In the genomic region with DNA sequence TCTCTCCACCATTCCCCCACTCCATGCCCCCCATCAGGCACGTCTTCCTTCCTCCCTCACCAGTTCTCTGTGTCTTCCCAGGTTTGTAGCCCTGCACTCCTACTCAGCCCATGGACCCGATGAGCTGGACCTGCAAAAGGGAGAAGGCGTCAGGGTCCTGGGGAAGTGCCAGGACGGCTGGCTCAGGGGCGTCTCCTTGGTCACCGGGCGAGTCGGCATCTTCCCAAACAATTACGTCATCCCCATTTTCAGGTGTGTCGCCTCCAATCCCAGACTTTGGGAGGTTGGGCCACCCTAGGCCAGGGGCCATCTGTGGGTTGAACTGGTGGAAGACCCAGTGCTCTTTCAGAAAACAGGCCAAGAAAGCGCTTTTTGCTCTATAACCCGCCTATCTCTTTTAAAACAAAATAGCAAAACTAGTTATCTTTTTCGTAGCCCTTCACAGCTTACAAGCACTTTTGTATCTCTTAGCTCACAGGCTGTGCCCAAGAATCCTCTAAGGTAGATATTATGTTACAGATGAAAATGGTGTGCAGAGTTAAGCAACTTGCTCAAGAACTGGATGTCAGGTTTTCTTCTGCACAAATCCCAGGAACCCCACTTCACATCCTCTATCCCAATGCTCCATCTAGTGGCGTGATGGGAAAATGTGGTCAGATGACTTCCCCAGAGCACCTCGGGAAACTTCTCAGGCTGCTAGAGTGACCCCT, we compare ENCODE assay signal across 9 cellular contexts. TPM values are rescaled to one million over a fixed set of nuclear protein-coding genes. Genes with fewer than 3 reads are reported as not detected.
A peak's percentile ranks its signal among the peaks of the same experiment; 100 is the strongest.
DNase-seq lines count a peak whose midpoint lies in the region; ATAC-seq and TF ChIP-seq lines count a peak whose summit lies in the region.
"Had no signal": no experiment of that assay in that cellular context is flagged by ENCODE, and none has a peak within 500 bp of the region (broad histone marks: within the 10 kb centered on the region; RNA-seq: fewer than 3 reads in every experiment).

No MANE protein-coding gene starts in this region.

- H3K27me3 ChIP-seq in MG63, result no peaks in the 10 kb centered on the region
- no peaks in the 10 kb centered on the region for H3K27me3 ChIP-seq in RWPE2 (ENCODE audit: insufficient read depth, poor library complexity, severe bottlenecking)

- TF ChIP-seq CTCF in RWPE2 (IDR thresholded peaks at IDR 0.05; ENCODE audit: poor library complexity, severe bottlenecking) (peak; percentile 96), nephron progenitor cell (IDR thresholded peaks at IDR 0.05) (peak; percentile 73)

- H3K4me1 ChIP-seq in RWPE2 (ENCODE audit: insufficient read depth, poor library complexity, severe bottlenecking), result no peaks in the 10 kb centered on the region

- peak; percentile 83 for ATAC-seq in RWPE2 (ENCODE audit: low read depth)
- peak; percentile 78 for ATAC-seq in esophagus mucosa
- ATAC-seq in GM21515 (IDR thresholded peaks at IDR 0.05; ENCODE audit: unreplicated experiment), result no peak

- H3K9me3 ChIP-seq in MG63 (no peaks in the 10 kb centered on the region), RWPE2 (ENCODE audit: severe bottlenecking) (no peaks in the 10 kb centered on the region)

- H3K36me3 ChIP-seq in MG63, result no peaks in the 10 kb centered on the region
- H3K36me3 ChIP-seq in RWPE2 (ENCODE audit: low read depth), result peaks cover 21% of the 10 kb centered on the region

- H3K4me3 Mint-ChIP-seq in activated CD4-positive, alpha-beta memory T cell treated with anti-CD3 and anti-CD28 coated beads for 36 hours, result no peak overlapping the region
- no peak overlapping the region for H3K4me3 Mint-ChIP-seq in activated CD4-positive, alpha-beta memory T cell treated with anti-CD3 and anti-CD28 coated beads, Interleukin-2, amount 10 ng/mL, durations not matched to agents 7 days and 5 days
- H3K4me3 Mint-ChIP-seq in nephron progenitor cell, result no peak overlapping the region

- H3K27ac Mint-ChIP-seq in activated CD4-positive, alpha-beta memory T cell treated with anti-CD3 and anti-CD28 coated beads for 36 hours, result no peak overlapping the region
- no peak overlapping the region for H3K27ac Mint-ChIP-seq in activated CD4-positive, alpha-beta memory T cell treated with anti-CD3 and anti-CD28 coated beads, Interleukin-2, amount 10 ng/mL, durations not matched to agents 7 days and 5 days
- H3K27ac Mint-ChIP-seq in nephron progenitor cell, result peak overlapping the region; percentile 1

- no peak overlapping the region for H3K27ac ChIP-seq in RWPE2 (ENCODE audit: poor library complexity, severe bottlenecking)

- no peaks in the 10 kb centered on the region for H3K4me1 Mint-ChIP-seq in activated CD4-positive, alpha-beta memory T cell treated with anti-CD3 and anti-CD28 coated beads for 36 hours (ENCODE audit: low read depth)
- peaks cover 5% of the 10 kb centered on the region for H3K4me1 Mint-ChIP-seq in activated CD4-positive, alpha-beta memory T cell treated with anti-CD3 and anti-CD28 coated beads, Interleukin-2, amount 10 ng/mL, durations not matched to agents 7 days and 5 days
- peaks cover 24% of the 10 kb centered on the region for H3K4me1 Mint-ChIP-seq in nephron progenitor cell

- peak; percentile 33 for DNase-seq in activated CD4-positive, alpha-beta memory T cell treated with anti-CD3 and anti-CD28 coated beads for 36 hours
- no peak for DNase-seq in activated CD4-positive, alpha-beta memory T cell treated with anti-CD3 and anti-CD28 coated beads, Interleukin-2, amount 10 ng/mL, durations not matched to agents 7 days and 5 days
- DNase-seq in MG63, result peak; percentile 44
- DNase-seq in RWPE2 (ENCODE audit: low spot score), result no peak
- peak; percentile 65 for DNase-seq in nephron progenitor cell
- DNase-seq in activated CD8-positive, alpha-beta memory T cell treated with anti-CD3 and anti-CD28 coated beads, Interleukin-2, amount 50 U/mL, for 48 hours, result no peak

- CTCF ChIA-PET in activated CD4-positive, alpha-beta memory T cell treated with anti-CD3 and anti-CD28 coated beads for 36 hours (lab: Charles Lee), result interaction anchor here (1.0 to 2.1 kb wide), 2 partner anchors 224 to 352 kb away, joined by 5 to 8 read pairs; no protein-coding TSS in a partner anchor
- CTCF ChIA-PET in activated CD4-positive, alpha-beta memory T cell treated with anti-CD3 and anti-CD28 coated beads, Interleukin-2, amount 10 ng/mL, durations not matched to agents 7 days and 5 days (lab: Charles Lee), result interaction anchor here (1.3 to 2.6 kb wide), 2 partner anchors 8 to 368 kb away, joined by 4 to 9 read pairs; no protein-coding TSS in a partner anchor

- no peaks in the 10 kb centered on the region for H3K9me3 Mint-ChIP-seq in activated CD4-positive, alpha-beta memory T cell treated with anti-CD3 and anti-CD28 coated beads for 36 hours
- no peaks in the 10 kb centered on the region for H3K9me3 Mint-ChIP-seq in activated CD4-positive, alpha-beta memory T cell treated with anti-CD3 and anti-CD28 coated beads, Interleukin-2, amount 10 ng/mL, durations not matched to agents 7 days and 5 days
- no peaks in the 10 kb centered on the region for H3K9me3 Mint-ChIP-seq in nephron progenitor cell

- intact Hi-C loops in activated CD4-positive, alpha-beta memory T cell treated with anti-CD3 and anti-CD28 coated beads for 36 hours (cut with micrococcal nuclease), result loop anchor here (1.0 to 2.0 kb wide), 2 partner anchors 352 to 368 kb away; no protein-coding TSS in a partner anchor

- no peaks in the 10 kb centered on the region for H3K36me3 Mint-ChIP-seq in activated CD4-positive, alpha-beta memory T cell treated with anti-CD3 and anti-CD28 coated beads for 36 hours
- H3K36me3 Mint-ChIP-seq in activated CD4-positive, alpha-beta memory T cell treated with anti-CD3 and anti-CD28 coated beads, Interleukin-2, amount 10 ng/mL, durations not matched to agents 7 days and 5 days (ENCODE audit: low read depth), result no peaks in the 10 kb centered on the region
- H3K36me3 Mint-ChIP-seq in nephron progenitor cell (ENCODE audit: low read depth), result no peaks in the 10 kb centered on the region

- peaks cover 5% of the 10 kb centered on the region for H3K27me3 Mint-ChIP-seq in activated CD4-positive, alpha-beta memory T cell treated with anti-CD3 and anti-CD28 coated beads for 36 hours
- peaks cover 31% of the 10 kb centered on the region for H3K27me3 Mint-ChIP-seq in activated CD4-positive, alpha-beta memory T cell treated with anti-CD3 and anti-CD28 coated beads, Interleukin-2, amount 10 ng/mL, durations not matched to agents 7 days and 5 days
- no peaks in the 10 kb centered on the region for H3K27me3 Mint-ChIP-seq in nephron progenitor cell (ENCODE audit: low read depth, poor library complexity)

- POLR2A ChIA-PET in activated CD4-positive, alpha-beta memory T cell treated with anti-CD3 and anti-CD28 coated beads for 36 hours (lab: Charles Lee), result no interaction called here
- POLR2A ChIA-PET in activated CD4-positive, alpha-beta memory T cell treated with anti-CD3 and anti-CD28 coated beads, Interleukin-2, amount 10 ng/mL, durations not matched to agents 7 days and 5 days (lab: Charles Lee), result no interaction called here

- no peak overlapping the region for H3K4me3 ChIP-seq in MG63
- no peak overlapping the region for H3K4me3 ChIP-seq in RWPE2 (ENCODE audit: severe bottlenecking)

RNA-seq across cellular contexts. Expression of a gene that starts 56.2 kb away (rescaled TPM):
- total RNA-seq in activated CD4-positive, alpha-beta memory T cell treated with anti-CD3 and anti-CD28 coated beads for 36 hours, result under 1 TPM in 1 of 2 experiments, not detected in 1; 0.36 TPM
- under 1 TPM in 1 of 2 experiments, not detected in 1; 0.50 TPM for total RNA-seq in activated CD4-positive, alpha-beta memory T cell treated with anti-CD3 and anti-CD28 coated beads, Interleukin-2, amount 10 ng/mL, durations not matched to agents 7 days and 5 days
- not detected in 2 replicates for total RNA-seq in MG63 (2014; rRNA removed; shearing (Covaris generic); ENCODE audit: low replicate concordance)
- 0.52 TPM for total RNA-seq in esophagus mucosa
- total RNA-seq: urinary bladder had no signal

Comparison
In these comparisons a context has a peak if more than half of its experiments do, and no peak if none do; other contexts are left out.
1. DNase-seq: peak in activated CD4-positive, alpha-beta memory T cell treated with anti-CD3 and anti-CD28 coated beads for 36 hours (single experiment), MG63 (single experiment) and nephron progenitor cell (single experiment); none in activated CD4-positive, alpha-beta memory T cell treated with anti-CD3 and anti-CD28 coated beads, Interleukin-2, amount 10 ng/mL, durations not matched to agents 7 days and 5 days (single experiment), RWPE2 (single experiment) and activated CD8-positive, alpha-beta memory T cell treated with anti-CD3 and anti-CD28 coated beads, Interleukin-2, amount 50 U/mL, for 48 hours (single experiment).